15 cellular contexts compared by ENCODE assay signal in genomic region chr6:36525346-36525745, GRCh38.
"Had no signal": no experiment of that assay in that cellular context is flagged by ENCODE, and none has a peak within 500 bp of the region (broad histone marks: within the 10 kb centered on the region; RNA-seq: fewer than 3 reads in every experiment).

No MANE protein-coding gene starts in this region.

- H3K4me3 Mint-ChIP-seq: WTC11 had no signal

- H3K4me1 Mint-ChIP-seq: WTC11 had no signal

- H3K4me1 ChIP-seq: foreskin keratinocyte, lower lobe of right lung, upper lobe of right lung had no signal

- ATAC-seq: left lobe of liver; lower lobe of right lung; pancreas; psoas muscle; right cardiac atrium; stimulated activated naive CD8-positive, alpha-beta T cell treated with anti-CD3 and anti-CD28 coated beads, Interleukin-15, Interleukin-2, amounts not matched to agents 100 U/mL and 50 U/mL, for 24 hours; upper lobe of right lung; WTC11 had no signal

- H3K27me3 Mint-ChIP-seq: naive B cell had no signal

- H3K4me3 ChIP-seq: cardiac muscle cell, lower lobe of right lung, pancreas, psoas muscle, upper lobe of right lung had no signal

- H3K9me3 ChIP-seq: lower lobe of right lung, pancreas, psoas muscle, upper lobe of right lung had no signal

- DNase-seq: activated CD4-positive, alpha-beta T cell treated with anti-CD3 and anti-CD28 coated beads, Interleukin-2, amount 50 U/mL, for 48 hours; lower lobe of right lung; naive B cell; pancreas; psoas muscle; right cardiac atrium; stimulated activated CD4-positive, alpha-beta T cell treated with anti-CD3 and anti-CD28 coated beads, Interleukin-12 subunit alpha, Interleukin-12 subunit beta, amount 100 ng/mL, for 4 hours; stimulated activated CD4-positive, alpha-beta T cell treated with anti-CD3 and anti-CD28 coated beads, Interleukin-4, amount 100 ng/mL, for 4 hours; stimulated activated naive CD8-positive, alpha-beta T cell treated with anti-CD3 and anti-CD28 coated beads, Interleukin-15, Interleukin-2, amounts not matched to agents 100 U/mL and 50 U/mL, for 24 hours; SW 1271; upper lobe of right lung had no signal

- H3K27me3 ChIP-seq: cardiac muscle cell, foreskin keratinocyte, pancreas, upper lobe of right lung had no signal

- H3K27ac ChIP-seq: cardiac muscle cell, foreskin keratinocyte, lower lobe of right lung, pancreas, psoas muscle, upper lobe of right lung had no signal

- H3K9me3 Mint-ChIP-seq: naive B cell, WTC11 had no signal
